ENCODE assay signal across 15 cellular contexts in genomic region chr16:88907768-88908167, GRCh38. TPM values are rescaled to one million over a fixed set of nuclear protein-coding genes. Genes with fewer than 3 reads are reported as not detected.
DNase-seq lines count a peak whose midpoint lies in the region; ATAC-seq and TF ChIP-seq lines count a peak whose summit lies in the region.
"Had no signal": no experiment of that assay in that cellular context is flagged by ENCODE, and none has a peak within 500 bp of the region (broad histone marks: within the 10 kb centered on the region; RNA-seq: fewer than 3 reads in every experiment).

No MANE protein-coding gene starts in this region.

- H3K27me3 Mint-ChIP-seq in HFFc6 (ENCODE audit: insufficient read depth), result peaks cover 12% of the 10 kb centered on the region
- H3K27me3 Mint-ChIP-seq in WTC11 (ENCODE audit: low read depth), result no peaks in the 10 kb centered on the region
- H3K27me3 Mint-ChIP-seq: stimulated activated naive CD8-positive, alpha-beta T cell treated with anti-CD3 and anti-CD28 coated beads, Interleukin-15, amount 100 ng/mL, for 72 hours had no signal

- CTCF ChIA-PET in WTC11 (lab: Charles Lee), result interaction anchor here (0.7 kb wide), 1 partner anchor 82 kb away, joined by 5 read pairs; no protein-coding TSS in a partner anchor

- TF ChIP-seq CTCF in HFFc6 (IDR thresholded peaks at IDR 0.05), result no peak
- TF ChIP-seq CTCF in WTC11 (IDR thresholded peaks at IDR 0.05), result no peak

- peak; percentile 92 for DNase-seq in A172 (ENCODE audit: low spot score)
- peak; percentile 17 for DNase-seq in HFFc6
- no peak for DNase-seq in WTC11 (ENCODE audit: low spot score)
- DNase-seq in kidney tubule cell (ENCODE audit: low spot score), result peak; percentile 76
- no peak for DNase-seq in T-helper 1 cell
- DNase-seq in COLO668 (lab: John Stamatoyannopoulos, UW; ENCODE audit: unreplicated experiment), result no peak
- DNase-seq: activated T-cell treated with anti-CD3 and anti-CD28 coated beads for 4 hours; mesendoderm; NCI-H187; NCI-H524; stimulated activated naive CD8-positive, alpha-beta T cell treated with anti-CD3 and anti-CD28 coated beads, Interleukin-15, amount 100 ng/mL, for 72 hours; upper lobe of right lung had no signal

- POLR2A ChIA-PET in WTC11 (lab: Charles Lee), result no interaction called here

- no peak for ATAC-seq in WTC11
- no peak for ATAC-seq in GM18870 (IDR thresholded peaks at IDR 0.05; ENCODE audit: unreplicated experiment)
- no peak for ATAC-seq in GM19328 (IDR thresholded peaks at IDR 0.05; ENCODE audit: unreplicated experiment)
- ATAC-seq: activated naive CD4-positive, alpha-beta T cell treated with anti-CD3 and anti-CD28 coated beads, Interleukin-2, amount 50 U/mL, for 72 hours; stimulated activated naive CD8-positive, alpha-beta T cell treated with anti-CD3 and anti-CD28 coated beads, Interleukin-15, amount 100 ng/mL, for 72 hours; upper lobe of right lung had no signal

- H3K9me3 Mint-ChIP-seq in HFFc6 (no peaks in the 10 kb centered on the region), WTC11 (no peaks in the 10 kb centered on the region)
- H3K9me3 Mint-ChIP-seq: activated naive CD4-positive, alpha-beta T cell treated with anti-CD3 and anti-CD28 coated beads, Interleukin-2, amount 50 U/mL, for 72 hours; stimulated activated naive CD8-positive, alpha-beta T cell treated with anti-CD3 and anti-CD28 coated beads, Interleukin-15, amount 100 ng/mL, for 72 hours had no signal

- H3K4me1 Mint-ChIP-seq in HFFc6 (ENCODE audit: low read depth) (peaks cover 5% of the 10 kb centered on the region; the same call in 1 of the 2 replicates), WTC11 (peaks cover 2% of the 10 kb centered on the region; the same call in 1 of the 2 replicates)

- H3K27ac Mint-ChIP-seq in HFFc6 (no peak overlapping the region), WTC11 (peak overlapping the region; percentile 87)
- H3K27ac Mint-ChIP-seq: activated naive CD4-positive, alpha-beta T cell treated with anti-CD3 and anti-CD28 coated beads, Interleukin-2, amount 50 U/mL, for 72 hours had no signal

- H3K4me3 Mint-ChIP-seq in HFFc6 (no peak overlapping the region), WTC11 (no peak overlapping the region)
- H3K4me3 Mint-ChIP-seq: stimulated activated naive CD8-positive, alpha-beta T cell treated with anti-CD3 and anti-CD28 coated beads, Interleukin-15, amount 100 ng/mL, for 72 hours had no signal

- H3K36me3 Mint-ChIP-seq in HFFc6 (ENCODE audit: low read depth) (no peaks in the 10 kb centered on the region), WTC11 (no peaks in the 10 kb centered on the region)
- H3K36me3 Mint-ChIP-seq: activated naive CD4-positive, alpha-beta T cell treated with anti-CD3 and anti-CD28 coated beads, Interleukin-2, amount 50 U/mL, for 72 hours had no signal

TF ChIP-seq in WTC11, 78 proteins besides CTCF, POLR2A, EP300 and RAD21:
- TF ChIP-seq MYBL2 (CRISPR knock-in tag; IDR thresholded peaks at IDR 0.05), result no peak
- no peak for TF ChIP-seq AFF4 (CRISPR knock-in tag; IDR thresholded peaks at IDR 0.05; ENCODE audit: borderline replicate concordance)
- no peak for TF ChIP-seq ATF2 (CRISPR knock-in tag; IDR thresholded peaks at IDR 0.05; ENCODE audit: borderline replicate concordance, low read depth)
- no peak for TF ChIP-seq FOXK1 (CRISPR knock-in tag; IDR thresholded peaks at IDR 0.05)
- TF ChIP-seq ZNF416 (CRISPR knock-in tag; IDR thresholded peaks at IDR 0.05), result no peak
- TF ChIP-seq FOXJ3 (CRISPR knock-in tag; IDR thresholded peaks at IDR 0.05; ENCODE audit: borderline replicate concordance), result no peak
- TF ChIP-seq AR (CRISPR knock-in tag; IDR thresholded peaks at IDR 0.05), result no peak

RNA-seq across cellular contexts. Expression of gene PABPN1L, which starts 41.3 kb away (rescaled TPM):
- total RNA-seq in A172 (2014; rRNA removed; shearing (Covaris generic)), result not detected in 2 replicates
- total RNA-seq in HFFc6 (2021; fragmentation: NEBNext Ultra II Directional; extraction: Animal tissue kit (Norgen Biotek cat#: 25700)), result not detected
- total RNA-seq in WTC11 (2021), result not detected in 3 replicates
- total RNA-seq: activated naive CD4-positive, alpha-beta T cell treated with anti-CD3 and anti-CD28 coated beads, Interleukin-2, amount 50 U/mL, for 72 hours; upper lobe of right lung had no signal

RNA-seq across cellular contexts. Expression of gene TRAPPC2L, which starts 50.8 kb away (rescaled TPM):
- 52.9 and 78.8 TPM in 2 replicates for total RNA-seq in A172 (2014; rRNA removed; shearing (Covaris generic))
- total RNA-seq in HFFc6 (2021; fragmentation: NEBNext Ultra II Directional; extraction: Animal tissue kit (Norgen Biotek cat#: 25700)), result 10 to 100 TPM; 58.0 to 75.9 (median 65.6) TPM
- total RNA-seq in WTC11 (2021), result 63.1 to 82.0 TPM (median 64.5 TPM) in 3 replicates

RNA-seq across cellular contexts. Expression of gene GALNS, which starts 51.0 kb away (rescaled TPM):
- 25.8 and 34.3 TPM in 2 replicates for total RNA-seq in A172 (2014; rRNA removed; shearing (Covaris generic))
- 10 to 100 TPM; 16.6 to 20.7 (median 18.2) TPM for total RNA-seq in HFFc6 (2021; fragmentation: NEBNext Ultra II Directional; extraction: Animal tissue kit (Norgen Biotek cat#: 25700))
- 23.0 to 29.5 TPM (median 25.8 TPM) in 3 replicates for total RNA-seq in WTC11 (2021)

Comparison
In these comparisons a context has a peak if more than half of its experiments do, and no peak if none do; other contexts are left out.
1. DNase-seq: peak in A172 (single experiment), HFFc6 (single experiment) and kidney tubule cell (single experiment); none in WTC11 (single experiment), T-helper 1 cell (0 of 5) and COLO668 (single experiment).